Comparison of ENCODE assay signal across 26 cellular contexts in genomic region chr4:74054483-74055032, GRCh38. TPM values are rescaled to one million over a fixed set of nuclear protein-coding genes. Genes with fewer than 3 reads are reported as not detected.
A peak's percentile ranks its signal among the peaks of the same experiment; 100 is the strongest.
DNase-seq lines count a peak whose midpoint lies in the region; ATAC-seq and TF ChIP-seq lines count a peak whose summit lies in the region.
"Had no signal": no experiment of that assay in that cellular context is flagged by ENCODE, and none has a peak within 500 bp of the region (broad histone marks: within the 10 kb centered on the region; RNA-seq: fewer than 3 reads in every experiment).

No MANE protein-coding gene starts in this region.

- BruUV-seq in PC-3 (replicated peaks; lab: Mats Ljungman, UMichigan), result no TSS peak

- H3K79me2 ChIP-seq in PC-3 (ENCODE audit: low read length), result no peaks in the 10 kb centered on the region

- POLR2A ChIA-PET in PC-3 (lab: Charles Lee; ENCODE audit: unreplicated experiment), result no interaction called here

- H3K36me3 ChIP-seq in PC-3 (ENCODE audit: low read depth, low read length), result no peaks in the 10 kb centered on the region
- H3K36me3 ChIP-seq: BE2C, gastrocnemius medialis, spleen had no signal

- intact Hi-C loops in PC-3 (cut with micrococcal nuclease), result loop anchor here (5.0 kb wide), 2 partner anchors 58 to 78 kb away; no protein-coding TSS in a partner anchor
- intact Hi-C loops in left colon (cut with DNase I, micrococcal nuclease), result no loop called here

- no peak overlapping the region for H3K9ac ChIP-seq in PC-3 (ENCODE audit: low read length)

- H2AFZ ChIP-seq in PC-3 (ENCODE audit: low read length), result no peak overlapping the region

- H3K9me3 ChIP-seq in PC-3 (ENCODE audit: low read length), result no peaks in the 10 kb centered on the region
- H3K9me3 ChIP-seq: BE2C, gastrocnemius medialis had no signal

- peak overlapping the region; percentile 92 for H3K27ac ChIP-seq in PC-3 (ENCODE audit: low read length)
- H3K27ac ChIP-seq: gastrocnemius medialis, RWPE1, spleen had no signal

- H3K4me2 ChIP-seq in PC-3 (ENCODE audit: low read length), result 0 out of 2 replicates have a peak overlapping the region, but pooled peaks have one; percentile 5

- H3K9me2 ChIP-seq in PC-3 (replicated peaks; ENCODE audit: low read length), result no peaks in the 10 kb centered on the region

- CTCF ChIA-PET in PC-3 (lab: Charles Lee), result no interaction called here

- peaks cover 34% of the 10 kb centered on the region for H3K4me1 ChIP-seq in PC-3 (ENCODE audit: insufficient read depth, low read length)
- H3K4me1 ChIP-seq: BE2C, gastrocnemius medialis had no signal

- DNase-seq in NCI-H1092 treated with DMSO at 0.1 percent for 48 hours (lab: John Stamatoyannopoulos, UW), result peak; percentile 33
- DNase-seq in NCI-H1092 (lab: John Stamatoyannopoulos, UW), result no peak
- DNase-seq in Jurkat, Clone E6-1 (ENCODE audit: low read depth, low spot score), result peak; percentile 82
- DNase-seq in PC-3, result no peak
- DNase-seq in left colon, result no peak
- DNase-seq in GM03348 (ENCODE audit: low spot score), result no peak
- no peak for DNase-seq in nucleus accumbens (lab: John Stamatoyannopoulos, UW)
- DNase-seq in D341Med (ENCODE audit: low spot score), result no peak
- DNase-seq: activated CD4-positive, CD25-positive, alpha-beta regulatory T cell treated with anti-CD3 and anti-CD28 coated beads, Interleukin-2, amount 50 U/mL, for 72 hours; activated CD8-positive, alpha-beta memory T cell treated with anti-CD3 and anti-CD28 coated beads for 24 hours; activated naive CD4-positive, alpha-beta T cell treated with anti-CD3 and anti-CD28 coated beads, Interleukin-2, amount 50 U/mL, for 16 hours; activated T-cell treated with anti-CD3 and anti-CD28 coated beads, Interleukin-2, amount 50 U/mL, for 4 hours; aorta; BE2C; central memory CD4-positive, alpha-beta T cell; gastrocnemius medialis; naive B cell; NCI-H1436; retina; spleen; stimulated activated CD4-positive, alpha-beta T cell treated with anti-CD3 and anti-CD28 coated beads, Interleukin-4, amount 100 ng/mL, for 4 hours; T1000 had no signal

- H3K27me3 ChIP-seq in PC-3 (ENCODE audit: low read length), result no peaks in the 10 kb centered on the region
- H3K27me3 ChIP-seq: BE2C, gastrocnemius medialis, spleen had no signal

- 0 out of 2 replicates have a peak, but pooled peaks have one; percentile 15 for TF ChIP-seq CTCF in PC-3 (conservative IDR thresholded peaks at IDR 0.05; ENCODE audit: low read depth, low read length)

- ATAC-seq in PC-3 (no peak), left colon (peak; percentile 66)
- ATAC-seq: activated T-cell treated with anti-CD3 and anti-CD28 coated beads, Interleukin-2, amount 50 U/mL, for 4 hours; gastrocnemius medialis had no signal

- H3K4me3 ChIP-seq in Jurkat, Clone E6-1 (ENCODE audit: low read length), result no peak overlapping the region
- no peak overlapping the region for H3K4me3 ChIP-seq in PC-3 (ENCODE audit: low read length)
- H3K4me3 ChIP-seq: gastrocnemius medialis, spleen had no signal

- peaks cover 6% of the 10 kb centered on the region for H3F3A ChIP-seq in PC-3 (ENCODE audit: low read length, unreplicated experiment)

- no peaks in the 10 kb centered on the region for H4K20me1 ChIP-seq in PC-3 (ENCODE audit: low read length)

RNA-seq across cellular contexts. Expression of gene CXCL3, which starts 16.1 kb away (rescaled TPM):
- polyA plus RNA-seq in Jurkat, Clone E6-1 (2012; ENCODE audit: insufficient read depth, insufficient read length), result not detected
- 25.1 and 28.9 TPM in 2 replicates for total RNA-seq in PC-3 (2014; rRNA removed)
- 10 to 100 TPM in 1 of 2 donors, 1 to 10 TPM in 1; 3.5 to 20.8 TPM for total RNA-seq in left colon
- total RNA-seq: A172, G401 had no signal
- polyA plus RNA-seq: IgD-negative memory B cell had no signal

RNA-seq across cellular contexts. Expression of gene CXCL2, which starts 44.4 kb away (rescaled TPM):
- not detected for polyA plus RNA-seq in Jurkat, Clone E6-1 (2012; ENCODE audit: insufficient read depth, insufficient read length)
- total RNA-seq in PC-3 (2014; rRNA removed), result 165 and 172 TPM in 2 replicates
- total RNA-seq in left colon, result 10 to 100 TPM in 1 of 2 donors, 1 to 10 TPM in 1; 5.1 to 32.8 TPM
- total RNA-seq: A172, G401 had no signal
- polyA plus RNA-seq: IgD-negative memory B cell had no signal

RNA-seq across cellular contexts. Expression of gene CXCL5, which starts 56.1 kb away (rescaled TPM):
- polyA plus RNA-seq in Jurkat, Clone E6-1 (2012; ENCODE audit: insufficient read depth, insufficient read length), result not detected
- total RNA-seq in PC-3 (2014; rRNA removed) (0.55 and 1.0 TPM in 2 replicates), left colon (under 1 TPM in 1 of 2 donors, not detected in 1; 0.55 TPM)
- total RNA-seq: A172; activated T-cell treated with anti-CD3 and anti-CD28 coated beads, Interleukin-2, amount 50 U/mL, for 4 hours; G401 had no signal

Comparison
In these comparisons a context has a peak if more than half of its experiments do, and no peak if none do; other contexts are left out.
1. DNase-seq: peak in NCI-H1092 treated with DMSO at 0.1 percent for 48 hours (single experiment) and Jurkat, Clone E6-1 (single experiment); none in NCI-H1092 (single experiment), PC-3 (single experiment), left colon (0 of 2), GM03348 (single experiment), nucleus accumbens (0 of 56) and D341Med (single experiment).